In genomic region chr5:143229426-143229895, GRCh38 we compare ENCODE assay signal across 7 cellular contexts.
DNase-seq lines count a peak whose midpoint lies in the region; ATAC-seq, FAIRE-seq and TF ChIP-seq lines count a peak whose summit lies in the region.

No MANE protein-coding gene starts in this region.

- H3K27ac ChIP-seq in pancreas = peak overlapping the region in 1 of 4 donors; percentile 4

- FAIRE-seq in pancreas (lab: Jason Lieb, UNC) = no peak
- no peak for FAIRE-seq in GM19239 (lab: Jason Lieb, UNC)

- H3K27ac Mint-ChIP-seq in activated CD4-positive, alpha-beta T cell treated with anti-CD3 and anti-CD28 coated beads, Interleukin-2, amount 10 ng/mL, durations not matched to agents 7 days and 5 days = peak overlapping the region; percentile 91

- intact Hi-C loops in pancreas (cut with DNase I) = no loop called here

- ATAC-seq in GM19351 (IDR thresholded peaks at IDR 0.05; ENCODE audit: unreplicated experiment) (peak; percentile 36), HG02973 (IDR thresholded peaks at IDR 0.05; ENCODE audit: unreplicated experiment) (peak; percentile 39), pancreas (peak in 3 of 4 donors; percentile 17 to 47 (median 27))

- no peaks in the 10 kb centered on the region for H3K4me1 ChIP-seq in pancreas

- no peaks in the 10 kb centered on the region for H3K27me3 ChIP-seq in pancreas

- CTCF ChIA-PET in activated CD4-positive, alpha-beta T cell treated with anti-CD3 and anti-CD28 coated beads, Interleukin-2, amount 10 ng/mL, durations not matched to agents 7 days and 5 days (lab: Charles Lee) = interaction anchor here (2.2 kb wide), 1 partner anchor 21 kb away, joined by 6 read pairs; no protein-coding TSS in a partner anchor

- no peaks in the 10 kb centered on the region for H3K9me3 ChIP-seq in pancreas

- H3K36me3 ChIP-seq in pancreas = no peaks in the 10 kb centered on the region

- peaks cover 4% of the 10 kb centered on the region for H3K36me3 Mint-ChIP-seq in activated CD4-positive, alpha-beta T cell treated with anti-CD3 and anti-CD28 coated beads, Interleukin-2, amount 10 ng/mL, durations not matched to agents 7 days and 5 days (ENCODE audit: low read depth)

- H3K4me3 Mint-ChIP-seq in activated CD4-positive, alpha-beta T cell treated with anti-CD3 and anti-CD28 coated beads, Interleukin-2, amount 10 ng/mL, durations not matched to agents 7 days and 5 days = peak overlapping the region; percentile 44

- no peaks in the 10 kb centered on the region for H3K9me3 Mint-ChIP-seq in activated CD4-positive, alpha-beta T cell treated with anti-CD3 and anti-CD28 coated beads, Interleukin-2, amount 10 ng/mL, durations not matched to agents 7 days and 5 days

- H3K4me3 ChIP-seq in pancreas = no peak overlapping the region

- DNase-seq in activated CD4-positive, alpha-beta T cell treated with anti-CD3 and anti-CD28 coated beads, Interleukin-2, amount 10 ng/mL, durations not matched to agents 7 days and 5 days = no peak
- DNase-seq in pancreas = no peak
- no peak for DNase-seq in GM19239 (ENCODE audit: insufficient read length, low spot score)
- no peak for DNase-seq in Ammon's horn (ENCODE audit: low spot score)
- no peak for DNase-seq in NCI-H1092 treated with DMSO at 0.1 percent for 48 hours (lab: John Stamatoyannopoulos, UW)

- no peaks in the 10 kb centered on the region for H3K27me3 Mint-ChIP-seq in activated CD4-positive, alpha-beta T cell treated with anti-CD3 and anti-CD28 coated beads, Interleukin-2, amount 10 ng/mL, durations not matched to agents 7 days and 5 days

- POLR2A ChIA-PET in activated CD4-positive, alpha-beta T cell treated with anti-CD3 and anti-CD28 coated beads, Interleukin-2, amount 10 ng/mL, durations not matched to agents 7 days and 5 days (lab: Charles Lee) = interaction anchor here (0.6 kb wide), 1 partner anchor 240 kb away, joined by 3 read pairs; no protein-coding TSS in a partner anchor

- WGBS in pancreas, 2 donors = 54 to 58% methylated on average over 8 of the region's 8 CpGs

- TF ChIP-seq CTCF in pancreas (IDR thresholded peaks at IDR 0.05) = no peak

- peaks cover 30% of the 10 kb centered on the region for H3K4me1 Mint-ChIP-seq in activated CD4-positive, alpha-beta T cell treated with anti-CD3 and anti-CD28 coated beads, Interleukin-2, amount 10 ng/mL, durations not matched to agents 7 days and 5 days
